Comparison of ENCODE assay signal across 8 cellular contexts in genomic region chr22:18077087-18077638, GRCh38. TPM values are rescaled to one million over a fixed set of nuclear protein-coding genes. Genes with fewer than 3 reads are reported as not detected.
DNase-seq lines count a peak whose midpoint lies in the region; ATAC-seq and TF ChIP-seq lines count a peak whose summit lies in the region.

No MANE protein-coding gene starts in this region.

- in situ Hi-C loops in astrocyte of the spinal cord (cut with HindIII; ENCODE audit: low sequenced_read_pairs): no loop called here

- H3K4me3 Mint-ChIP-seq in HFFc6: peak overlapping the region; percentile 99
- peak overlapping the region; percentile 95 for H3K4me3 Mint-ChIP-seq in mesothelial cell of epicardium

- H3K27ac Mint-ChIP-seq in HFFc6: peak overlapping the region; percentile 94
- H3K27ac Mint-ChIP-seq in mesothelial cell of epicardium: peak overlapping the region; percentile 93

- TF ChIP-seq CTCF in AG10803 (conservative IDR thresholded peaks at IDR 0.05; ENCODE audit: low read length): no peak
- TF ChIP-seq CTCF in HFFc6 (IDR thresholded peaks at IDR 0.05): no peak
- TF ChIP-seq CTCF in astrocyte of the spinal cord (IDR thresholded peaks at IDR 0.05; ENCODE audit: low read depth, low read length): no peak
- TF ChIP-seq CTCF in mesothelial cell of epicardium (IDR thresholded peaks at IDR 0.05; ENCODE audit: unreplicated experiment): no peak

- ATAC-seq in HG02571 (IDR thresholded peaks at IDR 0.05; ENCODE audit: unreplicated experiment): no peak

- H3K9me3 Mint-ChIP-seq in HFFc6: no peaks in the 10 kb centered on the region
- peaks cover 4% of the 10 kb centered on the region for H3K9me3 Mint-ChIP-seq in mesothelial cell of epicardium

- peaks cover 40% of the 10 kb centered on the region for H3K4me1 Mint-ChIP-seq in HFFc6 (ENCODE audit: low read depth)
- H3K4me1 Mint-ChIP-seq in mesothelial cell of epicardium: peaks cover 24% of the 10 kb centered on the region

- no peak for DNase-seq in AG10803 (ENCODE audit: low read depth)
- DNase-seq in HFFc6: no peak
- no peak for DNase-seq in astrocyte of the spinal cord (ENCODE audit: low read depth, low spot score)
- no peak for DNase-seq in mesothelial cell of epicardium (ENCODE audit: low spot score in 2 of 2, unreplicated experiment in 2 of 2)
- no peak for DNase-seq in RPMI8226
- no peak for DNase-seq in amygdala (lab: John Stamatoyannopoulos, UW)
- no peak for DNase-seq in AG08396 (ENCODE audit: low spot score)

- H3K4me3 ChIP-seq in AG10803 (ENCODE audit: low read length): peak overlapping the region; percentile 100
- H3K4me3 ChIP-seq in astrocyte of the spinal cord (ENCODE audit: low read depth, low read length): peak overlapping the region; percentile 96

- H3K27me3 Mint-ChIP-seq in HFFc6 (ENCODE audit: insufficient read depth): no peaks in the 10 kb centered on the region; the same call in none of the 2 replicates
- H3K27me3 Mint-ChIP-seq in mesothelial cell of epicardium (ENCODE audit: low read depth): no peaks in the 10 kb centered on the region

- H3K36me3 Mint-ChIP-seq in HFFc6 (ENCODE audit: low read depth) (peaks cover 29% of the 10 kb centered on the region), mesothelial cell of epicardium (peaks cover 24% of the 10 kb centered on the region)

RNA-seq across cellular contexts. Expression of gene PEX26, which starts 0.6 kb away (rescaled TPM):
- 10 to 100 TPM; 38.9 to 49.8 (median 43.5) TPM for total RNA-seq in HFFc6 (2021; fragmentation: NEBNext Ultra II Directional; extraction: Animal tissue kit (Norgen Biotek cat#: 25700))
- 38.0 to 39.0 TPM (median 38.3 TPM) in 3 replicates for total RNA-seq in mesothelial cell of epicardium

RNA-seq across cellular contexts. Expression of gene TUBA8, which starts 33.4 kb away (rescaled TPM):
- under 1 TPM; 0.14 to 0.43 (median 0.29) TPM for total RNA-seq in HFFc6 (2021; fragmentation: NEBNext Ultra II Directional; extraction: Animal tissue kit (Norgen Biotek cat#: 25700))
- total RNA-seq in mesothelial cell of epicardium: 2.4 to 2.9 TPM (median 2.5 TPM) in 3 replicates

RNA-seq across cellular contexts. Expression of gene MICAL3, which starts 52.8 kb away (rescaled TPM):
- total RNA-seq in HFFc6 (2021; fragmentation: NEBNext Ultra II Directional; extraction: Animal tissue kit (Norgen Biotek cat#: 25700)): 10 to 100 TPM; 38.6 to 44.1 (median 39.7) TPM
- total RNA-seq in mesothelial cell of epicardium: 94.2 to 103 TPM (median 95.0 TPM) in 3 replicates
